In the genomic region with DNA sequence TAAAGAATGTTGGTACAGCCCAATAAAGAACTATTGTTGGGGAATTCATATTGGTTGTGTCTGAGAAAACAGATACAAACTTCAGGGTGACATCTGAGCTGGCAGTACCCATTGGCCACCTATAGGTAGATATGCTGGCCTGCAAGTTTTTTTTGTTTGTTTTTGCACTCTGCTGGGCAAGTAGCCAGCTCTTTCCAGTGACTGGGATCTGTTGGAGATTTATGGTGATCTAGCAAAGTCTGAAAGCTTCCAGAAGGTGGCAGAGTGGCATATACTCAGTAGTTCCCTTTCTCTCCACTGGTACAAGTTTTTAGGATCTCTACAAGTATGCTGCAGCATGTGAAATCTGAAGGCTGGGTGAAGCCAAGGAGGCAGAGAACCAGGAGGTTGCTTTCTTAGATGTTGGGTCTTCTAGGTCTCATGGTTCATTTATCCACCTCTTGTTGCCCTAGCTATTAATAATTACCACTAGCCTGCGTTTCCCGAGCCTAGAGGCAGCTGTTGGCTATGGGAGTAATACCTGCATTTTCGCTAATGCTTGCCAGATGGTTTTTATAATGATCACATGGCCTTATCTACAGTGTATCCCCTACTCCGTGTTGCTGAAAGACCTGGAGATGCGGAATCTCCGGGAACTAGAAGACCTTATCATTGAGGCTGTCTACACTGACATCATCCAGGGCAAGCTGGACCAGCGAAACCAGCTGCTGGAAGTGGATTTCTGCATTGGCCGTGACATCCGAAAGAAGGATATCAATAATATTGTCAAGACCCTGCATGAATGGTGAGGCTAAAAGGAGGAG, we compare ENCODE assay signal across 9 cellular contexts. TPM values are rescaled to one million over a fixed set of nuclear protein-coding genes. Genes with fewer than 3 reads are reported as not detected.
A peak's percentile ranks its signal among the peaks of the same experiment; 100 is the strongest.
DNase-seq lines count a peak whose midpoint lies in the region; ATAC-seq and TF ChIP-seq lines count a peak whose summit lies in the region.
"Had no signal": no experiment of that assay in that cellular context is flagged by ENCODE, and none has a peak within 500 bp of the region (broad histone marks: within the 10 kb centered on the region; RNA-seq: fewer than 3 reads in every experiment).

No MANE protein-coding gene starts in this region.

- no peaks in the 10 kb centered on the region for H3K36me3 ChIP-seq in breast epithelium
- H3K36me3 ChIP-seq in neural cell (ENCODE audit: insufficient read depth, low read length) = peaks cover 13% of the 10 kb centered on the region
- peaks cover 58% of the 10 kb centered on the region for H3K36me3 ChIP-seq in right atrium auricular region

- no peak overlapping the region for H3K27ac Mint-ChIP-seq in activated CD4-positive, alpha-beta memory T cell treated with anti-CD3 and anti-CD28 coated beads, Interleukin-2, amount 10 ng/mL, durations not matched to agents 7 days and 5 days

- POLR2A ChIA-PET in activated CD4-positive, alpha-beta memory T cell treated with anti-CD3 and anti-CD28 coated beads, Interleukin-2, amount 10 ng/mL, durations not matched to agents 7 days and 5 days (lab: Charles Lee) = interaction anchor here (0.8 to 1.2 kb wide), 3 partner anchors 10 to 14 kb away, joined by 3 read pairs; partner anchors contain the start of gene PDE6D

- no peaks in the 10 kb centered on the region for H3K9me3 Mint-ChIP-seq in activated T-cell treated with anti-CD3 and anti-CD28 coated beads, Interleukin-2, amount 50 U/mL, for 4 hours
- no peaks in the 10 kb centered on the region for H3K9me3 Mint-ChIP-seq in activated CD4-positive, alpha-beta memory T cell treated with anti-CD3 and anti-CD28 coated beads, Interleukin-2, amount 10 ng/mL, durations not matched to agents 7 days and 5 days

- CTCF ChIA-PET in activated CD4-positive, alpha-beta memory T cell treated with anti-CD3 and anti-CD28 coated beads, Interleukin-2, amount 10 ng/mL, durations not matched to agents 7 days and 5 days (lab: Charles Lee) = no interaction called here

- H3K79me2 ChIP-seq in neural cell (replicated peaks; ENCODE audit: insufficient read depth, low read length) = peaks cover 7% of the 10 kb centered on the region

- TF ChIP-seq CTCF in breast epithelium (IDR thresholded peaks at IDR 0.05) = peak in 2 of 3 donors; percentile 30 to 31
- TF ChIP-seq CTCF in neural cell (IDR thresholded peaks at IDR 0.05; ENCODE audit: poor library complexity, severe bottlenecking) = peak; percentile 23
- peak in 1 of 2 donors; percentile 17 for TF ChIP-seq CTCF in right atrium auricular region (IDR thresholded peaks at IDR 0.05)

- ATAC-seq in HG03175 (IDR thresholded peaks at IDR 0.05; ENCODE audit: unreplicated experiment) = no peak
- ATAC-seq in activated T-cell treated with anti-CD3 and anti-CD28 coated beads, Interleukin-2, amount 50 U/mL, for 4 hours = no peak

- DNase-seq in GM04504 (ENCODE audit: low read depth) (peak; percentile 38), NCI-H1694 treated with DMSO at 0.1 percent for 48 hours (lab: John Stamatoyannopoulos, UW) (peak; percentile 7), breast epithelium (ENCODE audit: low spot score in 2 of 2) (peak; percentile 21 to 62), right atrium auricular region (ENCODE audit: low spot score) (no peak)
- DNase-seq in activated T-cell treated with anti-CD3 and anti-CD28 coated beads, Interleukin-2, amount 50 U/mL, for 4 hours = no peak
- DNase-seq in activated CD4-positive, alpha-beta memory T cell treated with anti-CD3 and anti-CD28 coated beads, Interleukin-2, amount 10 ng/mL, durations not matched to agents 7 days and 5 days = no peak

- H3K4me3 ChIP-seq in breast epithelium (no peak overlapping the region), neural cell (ENCODE audit: low read length) (no peak overlapping the region), right atrium auricular region (no peak overlapping the region)

- no peaks in the 10 kb centered on the region for H3K27me3 ChIP-seq in breast epithelium
- no peaks in the 10 kb centered on the region for H3K27me3 ChIP-seq in neural cell (ENCODE audit: insufficient read depth, low read depth, low read length)
- H3K27me3 ChIP-seq in right atrium auricular region = no peaks in the 10 kb centered on the region
- H3K27me3 ChIP-seq: neutrophil had no signal

- no peak overlapping the region for H2AFZ ChIP-seq in neural cell (ENCODE audit: low read depth, low read length)

- TF ChIP-seq EP300 in neural cell (conservative IDR thresholded peaks at IDR 0.05; ENCODE audit: poor library complexity, severe bottlenecking) = no peak

- H3K36me3 Mint-ChIP-seq in activated T-cell treated with anti-CD3 and anti-CD28 coated beads, Interleukin-2, amount 50 U/mL, for 4 hours (ENCODE audit: insufficient read depth) = peaks cover 48% of the 10 kb centered on the region
- H3K36me3 Mint-ChIP-seq in activated CD4-positive, alpha-beta memory T cell treated with anti-CD3 and anti-CD28 coated beads, Interleukin-2, amount 10 ng/mL, durations not matched to agents 7 days and 5 days (ENCODE audit: low read depth) = peaks cover 51% of the 10 kb centered on the region

- TF ChIP-seq RAD21 in neural cell (conservative IDR thresholded peaks at IDR 0.05) = no peak

- H3K4me2 ChIP-seq in neural cell (ENCODE audit: low read length) = no peak overlapping the region

- TF ChIP-seq POLR2A in breast epithelium (IDR thresholded peaks at IDR 0.05) = no peak

- no peaks in the 10 kb centered on the region for H3K27me3 Mint-ChIP-seq in activated T-cell treated with anti-CD3 and anti-CD28 coated beads, Interleukin-2, amount 50 U/mL, for 4 hours (ENCODE audit: low read depth)
- H3K27me3 Mint-ChIP-seq in activated CD4-positive, alpha-beta memory T cell treated with anti-CD3 and anti-CD28 coated beads, Interleukin-2, amount 10 ng/mL, durations not matched to agents 7 days and 5 days = no peaks in the 10 kb centered on the region

- no peak overlapping the region for H3K9ac ChIP-seq in neural cell (ENCODE audit: low read length)

- H4K20me1 ChIP-seq in neural cell (ENCODE audit: insufficient read depth) = no peaks in the 10 kb centered on the region

- no peak overlapping the region for H3K4me3 Mint-ChIP-seq in activated T-cell treated with anti-CD3 and anti-CD28 coated beads, Interleukin-2, amount 50 U/mL, for 4 hours
- H3K4me3 Mint-ChIP-seq in activated CD4-positive, alpha-beta memory T cell treated with anti-CD3 and anti-CD28 coated beads, Interleukin-2, amount 10 ng/mL, durations not matched to agents 7 days and 5 days = no peak overlapping the region

- peaks cover 1% of the 10 kb centered on the region for H3K4me1 Mint-ChIP-seq in activated T-cell treated with anti-CD3 and anti-CD28 coated beads, Interleukin-2, amount 50 U/mL, for 4 hours (ENCODE audit: low read depth)
- no peaks in the 10 kb centered on the region for H3K4me1 Mint-ChIP-seq in activated CD4-positive, alpha-beta memory T cell treated with anti-CD3 and anti-CD28 coated beads, Interleukin-2, amount 10 ng/mL, durations not matched to agents 7 days and 5 days

- intact Hi-C loops in breast epithelium (cut with DNase I; ENCODE audit: low total_unique reads) = no loop called here

- H3K4me1 ChIP-seq in breast epithelium (no peaks in the 10 kb centered on the region), right atrium auricular region (no peaks in the 10 kb centered on the region)

- no peaks in the 10 kb centered on the region for H3K9me2 ChIP-seq in neural cell (ENCODE audit: insufficient read depth, low read length)

- no peaks in the 10 kb centered on the region for H3K9me3 ChIP-seq in breast epithelium
- no peaks in the 10 kb centered on the region for H3K9me3 ChIP-seq in neural cell (ENCODE audit: low read length)
- no peaks in the 10 kb centered on the region for H3K9me3 ChIP-seq in right atrium auricular region
- H3K9me3 ChIP-seq: neutrophil had no signal

- no peaks in the 10 kb centered on the region for H3F3A ChIP-seq in neural cell (ENCODE audit: insufficient read depth, low read length, poor library complexity, severe bottlenecking)

- H3K27ac ChIP-seq in breast epithelium = no peak overlapping the region
- no peak overlapping the region for H3K27ac ChIP-seq in neural cell (ENCODE audit: low read length)
- H3K27ac ChIP-seq in right atrium auricular region = no peak overlapping the region
- H3K27ac ChIP-seq: neutrophil had no signal

TF ChIP-seq in neural cell, 6 proteins besides CTCF, POLR2A, EP300 and RAD21:
- no peak for TF ChIP-seq EZH2 (IDR thresholded peaks at IDR 0.05; ENCODE audit: borderline replicate concordance, insufficient read depth, low read length, poor library complexity, severe bottlenecking)
- TF ChIP-seq MXI1 (conservative IDR thresholded peaks at IDR 0.05; ENCODE audit: poor library complexity, severe bottlenecking) = no peak

RNA-seq across cellular contexts. Expression of gene COPS7B, which starts 9.5 kb away (rescaled TPM):
- 10 to 100 TPM; 19.8 to 39.8 (median 32.1) TPM for total RNA-seq in breast epithelium
- polyA plus RNA-seq in neural cell = 21.9 and 23.8 TPM in 2 replicates
- polyA minus RNA-seq in neural cell = 31.9 and 33.6 TPM in 2 replicates
- 10 to 100 TPM; 54.8 to 57.7 (median 55.5) TPM for total RNA-seq in activated T-cell treated with anti-CD3 and anti-CD28 coated beads, Interleukin-2, amount 50 U/mL, for 4 hours
- 10 to 100 TPM; 35.1 to 38.4 TPM for total RNA-seq in activated CD4-positive, alpha-beta memory T cell treated with anti-CD3 and anti-CD28 coated beads, Interleukin-2, amount 10 ng/mL, durations not matched to agents 7 days and 5 days
- total RNA-seq in right atrium auricular region = 10 to 100 TPM; 12.2 to 14.9 TPM

RNA-seq across cellular contexts. Expression of gene PDE6D, which starts 14.6 kb away (rescaled TPM):
- 10 to 100 TPM; 24.2 to 28.5 (median 25.6) TPM for total RNA-seq in breast epithelium
- 127 and 150 TPM in 2 replicates for polyA plus RNA-seq in neural cell
- 55.0 and 56.8 TPM in 2 replicates for polyA minus RNA-seq in neural cell
- total RNA-seq in activated T-cell treated with anti-CD3 and anti-CD28 coated beads, Interleukin-2, amount 50 U/mL, for 4 hours = 10 to 100 TPM; 22.0 to 25.9 (median 23.8) TPM
- total RNA-seq in activated CD4-positive, alpha-beta memory T cell treated with anti-CD3 and anti-CD28 coated beads, Interleukin-2, amount 10 ng/mL, durations not matched to agents 7 days and 5 days = 10 to 100 TPM; 36.7 to 37.7 TPM
- total RNA-seq in right atrium auricular region = 10 to 100 TPM; 17.5 to 20.3 TPM

Comparison
In these comparisons a context has a peak if more than half of its experiments do, and no peak if none do; other contexts are left out.
1. DNase-seq: peak in GM04504 (single experiment), NCI-H1694 treated with DMSO at 0.1 percent for 48 hours (single experiment) and breast epithelium (2 of 2); none in activated T-cell treated with anti-CD3 and anti-CD28 coated beads, Interleukin-2, amount 50 U/mL, for 4 hours (single experiment), activated CD4-positive, alpha-beta memory T cell treated with anti-CD3 and anti-CD28 coated beads, Interleukin-2, amount 10 ng/mL, durations not matched to agents 7 days and 5 days (single experiment) and right atrium auricular region (single experiment).